ENCODE assay signal across 1 cellular context in the genomic region with DNA sequence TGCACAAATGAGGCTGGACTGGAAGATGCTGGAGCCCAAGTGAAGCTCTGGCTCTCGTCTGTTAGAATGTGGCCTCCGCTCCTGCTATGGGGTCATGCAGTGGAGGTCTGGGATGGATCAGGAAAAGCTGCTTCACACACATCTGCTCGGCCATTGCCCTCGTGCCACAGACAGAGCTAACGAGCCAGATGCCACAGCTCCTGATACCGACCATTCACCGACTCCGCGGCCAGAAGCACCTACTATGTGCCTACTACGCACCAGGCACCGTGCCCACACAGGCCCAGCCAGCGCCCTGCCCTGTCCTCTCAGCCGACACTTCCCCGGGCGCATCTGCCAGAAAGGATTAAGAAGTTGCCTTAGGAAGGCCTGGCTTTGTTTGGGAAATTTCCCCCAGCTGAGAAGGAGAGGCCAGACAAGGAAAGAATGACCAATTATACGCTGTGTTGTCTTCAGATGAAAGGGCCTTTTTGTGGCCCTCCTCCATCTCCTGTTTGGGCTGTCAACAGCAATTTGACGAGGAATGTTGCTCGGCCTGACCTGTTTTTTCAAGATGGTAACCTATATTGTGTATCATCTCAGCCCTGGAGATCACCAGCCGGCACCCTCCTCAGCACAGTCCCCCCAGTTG.
TF ChIP-seq lines count a peak whose summit lies in the region.

No MANE protein-coding gene starts in this region.

TF ChIP-seq in WTC11, 78 proteins besides CTCF, POLR2A, EP300 and RAD21 (continued from another document):
- TF ChIP-seq, protein P1, sequence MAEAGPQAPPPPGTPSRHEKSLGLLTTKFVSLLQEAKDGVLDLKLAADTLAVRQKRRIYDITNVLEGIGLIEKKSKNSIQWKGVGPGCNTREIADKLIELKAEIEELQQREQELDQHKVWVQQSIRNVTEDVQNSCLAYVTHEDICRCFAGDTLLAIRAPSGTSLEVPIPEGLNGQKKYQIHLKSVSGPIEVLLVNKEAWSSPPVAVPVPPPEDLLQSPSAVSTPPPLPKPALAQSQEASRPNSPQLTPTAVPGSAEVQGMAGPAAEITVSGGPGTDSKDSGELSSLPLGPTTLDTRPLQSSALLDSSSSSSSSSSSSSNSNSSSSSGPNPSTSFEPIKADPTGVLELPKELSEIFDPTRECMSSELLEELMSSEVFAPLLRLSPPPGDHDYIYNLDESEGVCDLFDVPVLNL (CRISPR knock-in tag; IDR thresholded peaks at IDR 0.05; ENCODE audit: borderline replicate concordance, low read depth): no peak
- no peak for TF ChIP-seq ATF1 (CRISPR knock-in tag; IDR thresholded peaks at IDR 0.05)
- no peak for TF ChIP-seq NR1H2 (CRISPR knock-in tag; IDR thresholded peaks at IDR 0.05)
TF ChIP-seq in WTC11: peak in this region for 0.
